In the genomic region with DNA sequence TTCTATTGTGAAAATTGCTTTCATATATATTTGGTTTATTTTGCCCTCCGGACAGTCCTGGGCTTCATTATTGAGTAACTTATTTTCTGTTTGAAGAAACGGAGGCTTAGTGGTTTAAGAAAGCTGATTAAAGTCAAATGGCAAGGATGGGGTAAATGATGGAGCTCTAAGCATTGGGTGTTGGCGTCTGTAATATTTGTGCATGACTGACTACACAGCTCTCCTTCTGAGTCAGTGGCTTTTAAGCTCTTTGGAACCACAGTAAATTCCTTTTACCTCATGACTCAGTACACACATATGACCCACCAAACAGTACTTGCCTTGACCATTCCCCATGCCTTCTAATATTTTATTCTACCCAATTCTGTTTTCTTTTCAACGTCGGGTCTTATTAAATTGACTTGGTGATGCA, we compare ENCODE assay signal across 2 cellular contexts.
TF ChIP-seq lines count a peak whose summit lies in the region.

No MANE protein-coding gene starts in this region.

TF ChIP-seq in HCT116, 20 proteins besides CTCF, POLR2A, EP300 and RAD21 (continued from another document):
- TF ChIP-seq, protein P1, sequence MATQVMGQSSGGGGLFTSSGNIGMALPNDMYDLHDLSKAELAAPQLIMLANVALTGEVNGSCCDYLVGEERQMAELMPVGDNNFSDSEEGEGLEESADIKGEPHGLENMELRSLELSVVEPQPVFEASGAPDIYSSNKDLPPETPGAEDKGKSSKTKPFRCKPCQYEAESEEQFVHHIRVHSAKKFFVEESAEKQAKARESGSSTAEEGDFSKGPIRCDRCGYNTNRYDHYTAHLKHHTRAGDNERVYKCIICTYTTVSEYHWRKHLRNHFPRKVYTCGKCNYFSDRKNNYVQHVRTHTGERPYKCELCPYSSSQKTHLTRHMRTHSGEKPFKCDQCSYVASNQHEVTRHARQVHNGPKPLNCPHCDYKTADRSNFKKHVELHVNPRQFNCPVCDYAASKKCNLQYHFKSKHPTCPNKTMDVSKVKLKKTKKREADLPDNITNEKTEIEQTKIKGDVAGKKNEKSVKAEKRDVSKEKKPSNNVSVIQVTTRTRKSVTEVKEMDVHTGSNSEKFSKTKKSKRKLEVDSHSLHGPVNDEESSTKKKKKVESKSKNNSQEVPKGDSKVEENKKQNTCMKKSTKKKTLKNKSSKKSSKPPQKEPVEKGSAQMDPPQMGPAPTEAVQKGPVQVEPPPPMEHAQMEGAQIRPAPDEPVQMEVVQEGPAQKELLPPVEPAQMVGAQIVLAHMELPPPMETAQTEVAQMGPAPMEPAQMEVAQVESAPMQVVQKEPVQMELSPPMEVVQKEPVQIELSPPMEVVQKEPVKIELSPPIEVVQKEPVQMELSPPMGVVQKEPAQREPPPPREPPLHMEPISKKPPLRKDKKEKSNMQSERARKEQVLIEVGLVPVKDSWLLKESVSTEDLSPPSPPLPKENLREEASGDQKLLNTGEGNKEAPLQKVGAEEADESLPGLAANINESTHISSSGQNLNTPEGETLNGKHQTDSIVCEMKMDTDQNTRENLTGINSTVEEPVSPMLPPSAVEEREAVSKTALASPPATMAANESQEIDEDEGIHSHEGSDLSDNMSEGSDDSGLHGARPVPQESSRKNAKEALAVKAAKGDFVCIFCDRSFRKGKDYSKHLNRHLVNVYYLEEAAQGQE (IDR thresholded peaks at IDR 0.05; ENCODE audit: low read depth), result no peak
- TF ChIP-seq TCF7L2 (IDR thresholded peaks at IDR 0.05; ENCODE audit: borderline replicate concordance, extremely low read depth, insufficient read depth, insufficient read length) (no peak), CBX3 (IDR thresholded peaks at IDR 0.05; ENCODE audit: low read depth) (no peak), POLR2AphosphoS5 (IDR thresholded peaks at IDR 0.05; ENCODE audit: low read depth, low read length) (peak; percentile 35; the same call in 1 of the 2 replicates)
- TF ChIP-seq, protein P2, sequence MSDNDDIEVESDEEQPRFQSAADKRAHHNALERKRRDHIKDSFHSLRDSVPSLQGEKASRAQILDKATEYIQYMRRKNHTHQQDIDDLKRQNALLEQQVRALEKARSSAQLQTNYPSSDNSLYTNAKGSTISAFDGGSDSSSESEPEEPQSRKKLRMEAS (IDR thresholded peaks at IDR 0.05), result no peak
- TF ChIP-seq, protein P3, sequence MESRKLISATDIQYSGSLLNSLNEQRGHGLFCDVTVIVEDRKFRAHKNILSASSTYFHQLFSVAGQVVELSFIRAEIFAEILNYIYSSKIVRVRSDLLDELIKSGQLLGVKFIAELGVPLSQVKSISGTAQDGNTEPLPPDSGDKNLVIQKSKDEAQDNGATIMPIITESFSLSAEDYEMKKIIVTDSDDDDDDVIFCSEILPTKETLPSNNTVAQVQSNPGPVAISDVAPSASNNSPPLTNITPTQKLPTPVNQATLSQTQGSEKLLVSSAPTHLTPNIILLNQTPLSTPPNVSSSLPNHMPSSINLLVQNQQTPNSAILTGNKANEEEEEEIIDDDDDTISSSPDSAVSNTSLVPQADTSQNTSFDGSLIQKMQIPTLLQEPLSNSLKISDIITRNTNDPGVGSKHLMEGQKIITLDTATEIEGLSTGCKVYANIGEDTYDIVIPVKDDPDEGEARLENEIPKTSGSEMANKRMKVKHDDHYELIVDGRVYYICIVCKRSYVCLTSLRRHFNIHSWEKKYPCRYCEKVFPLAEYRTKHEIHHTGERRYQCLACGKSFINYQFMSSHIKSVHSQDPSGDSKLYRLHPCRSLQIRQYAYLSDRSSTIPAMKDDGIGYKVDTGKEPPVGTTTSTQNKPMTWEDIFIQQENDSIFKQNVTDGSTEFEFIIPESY (IDR thresholded peaks at IDR 0.05; ENCODE audit: extremely low read depth, insufficient replicate concordance, low read length), result no peak

TF ChIP-seq in SK-N-SH treated with all-trans-retinoic acid at 6 μM for 48 hours, 23 proteins besides CTCF, POLR2A, EP300 and RAD21 (continued from another document):
- TF ChIP-seq, protein P4, sequence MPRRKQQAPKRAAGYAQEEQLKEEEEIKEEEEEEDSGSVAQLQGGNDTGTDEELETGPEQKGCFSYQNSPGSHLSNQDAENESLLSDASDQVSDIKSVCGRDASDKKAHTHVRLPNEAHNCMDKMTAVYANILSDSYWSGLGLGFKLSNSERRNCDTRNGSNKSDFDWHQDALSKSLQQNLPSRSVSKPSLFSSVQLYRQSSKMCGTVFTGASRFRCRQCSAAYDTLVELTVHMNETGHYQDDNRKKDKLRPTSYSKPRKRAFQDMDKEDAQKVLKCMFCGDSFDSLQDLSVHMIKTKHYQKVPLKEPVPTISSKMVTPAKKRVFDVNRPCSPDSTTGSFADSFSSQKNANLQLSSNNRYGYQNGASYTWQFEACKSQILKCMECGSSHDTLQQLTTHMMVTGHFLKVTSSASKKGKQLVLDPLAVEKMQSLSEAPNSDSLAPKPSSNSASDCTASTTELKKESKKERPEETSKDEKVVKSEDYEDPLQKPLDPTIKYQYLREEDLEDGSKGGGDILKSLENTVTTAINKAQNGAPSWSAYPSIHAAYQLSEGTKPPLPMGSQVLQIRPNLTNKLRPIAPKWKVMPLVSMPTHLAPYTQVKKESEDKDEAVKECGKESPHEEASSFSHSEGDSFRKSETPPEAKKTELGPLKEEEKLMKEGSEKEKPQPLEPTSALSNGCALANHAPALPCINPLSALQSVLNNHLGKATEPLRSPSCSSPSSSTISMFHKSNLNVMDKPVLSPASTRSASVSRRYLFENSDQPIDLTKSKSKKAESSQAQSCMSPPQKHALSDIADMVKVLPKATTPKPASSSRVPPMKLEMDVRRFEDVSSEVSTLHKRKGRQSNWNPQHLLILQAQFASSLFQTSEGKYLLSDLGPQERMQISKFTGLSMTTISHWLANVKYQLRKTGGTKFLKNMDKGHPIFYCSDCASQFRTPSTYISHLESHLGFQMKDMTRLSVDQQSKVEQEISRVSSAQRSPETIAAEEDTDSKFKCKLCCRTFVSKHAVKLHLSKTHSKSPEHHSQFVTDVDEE (CRISPR knock-in tag; IDR thresholded peaks at IDR 0.05), result no peak
- TF ChIP-seq ZC3H10 (CRISPR knock-in tag; IDR thresholded peaks at IDR 0.05) (no peak; the same call in 1 of the 2 replicates), ESRRG (CRISPR knock-in tag; IDR thresholded peaks at IDR 0.05) (no peak), SNAI2 (CRISPR knock-in tag; IDR thresholded peaks at IDR 0.05) (no peak), ZFP3 (CRISPR knock-in tag; IDR thresholded peaks at IDR 0.05) (no peak), ZNF565 (CRISPR knock-in tag; conservative IDR thresholded peaks at IDR 0.05; ENCODE audit: low read depth) (no peak), RARB (CRISPR knock-in tag; IDR thresholded peaks at IDR 0.05) (no peak)
- TF ChIP-seq, protein P5, sequence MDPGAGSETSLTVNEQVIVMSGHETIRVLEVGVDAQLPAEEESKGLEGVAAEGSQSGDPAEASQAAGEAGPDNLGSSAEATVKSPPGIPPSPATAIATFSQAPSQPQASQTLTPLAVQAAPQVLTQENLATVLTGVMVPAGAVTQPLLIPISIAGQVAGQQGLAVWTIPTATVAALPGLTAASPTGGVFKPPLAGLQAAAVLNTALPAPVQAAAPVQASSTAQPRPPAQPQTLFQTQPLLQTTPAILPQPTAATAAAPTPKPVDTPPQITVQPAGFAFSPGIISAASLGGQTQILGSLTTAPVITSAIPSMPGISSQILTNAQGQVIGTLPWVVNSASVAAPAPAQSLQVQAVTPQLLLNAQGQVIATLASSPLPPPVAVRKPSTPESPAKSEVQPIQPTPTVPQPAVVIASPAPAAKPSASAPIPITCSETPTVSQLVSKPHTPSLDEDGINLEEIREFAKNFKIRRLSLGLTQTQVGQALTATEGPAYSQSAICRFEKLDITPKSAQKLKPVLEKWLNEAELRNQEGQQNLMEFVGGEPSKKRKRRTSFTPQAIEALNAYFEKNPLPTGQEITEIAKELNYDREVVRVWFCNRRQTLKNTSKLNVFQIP (CRISPR knock-in tag; IDR thresholded peaks at IDR 0.05; ENCODE audit: borderline replicate concordance, low read depth), result no peak
- TF ChIP-seq, protein P6, sequence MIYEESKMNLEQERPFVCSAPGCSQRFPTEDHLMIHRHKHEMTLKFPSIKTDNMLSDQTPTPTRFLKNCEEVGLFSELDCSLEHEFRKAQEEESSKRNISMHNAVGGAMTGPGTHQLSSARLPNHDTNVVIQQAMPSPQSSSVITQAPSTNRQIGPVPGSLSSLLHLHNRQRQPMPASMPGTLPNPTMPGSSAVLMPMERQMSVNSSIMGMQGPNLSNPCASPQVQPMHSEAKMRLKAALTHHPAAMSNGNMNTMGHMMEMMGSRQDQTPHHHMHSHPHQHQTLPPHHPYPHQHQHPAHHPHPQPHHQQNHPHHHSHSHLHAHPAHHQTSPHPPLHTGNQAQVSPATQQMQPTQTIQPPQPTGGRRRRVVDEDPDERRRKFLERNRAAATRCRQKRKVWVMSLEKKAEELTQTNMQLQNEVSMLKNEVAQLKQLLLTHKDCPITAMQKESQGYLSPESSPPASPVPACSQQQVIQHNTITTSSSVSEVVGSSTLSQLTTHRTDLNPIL (CRISPR knock-in tag; IDR thresholded peaks at IDR 0.05; ENCODE audit: low read depth), result no peak
